Comparison of ENCODE assay signal across 25 cellular contexts in the genomic region with DNA sequence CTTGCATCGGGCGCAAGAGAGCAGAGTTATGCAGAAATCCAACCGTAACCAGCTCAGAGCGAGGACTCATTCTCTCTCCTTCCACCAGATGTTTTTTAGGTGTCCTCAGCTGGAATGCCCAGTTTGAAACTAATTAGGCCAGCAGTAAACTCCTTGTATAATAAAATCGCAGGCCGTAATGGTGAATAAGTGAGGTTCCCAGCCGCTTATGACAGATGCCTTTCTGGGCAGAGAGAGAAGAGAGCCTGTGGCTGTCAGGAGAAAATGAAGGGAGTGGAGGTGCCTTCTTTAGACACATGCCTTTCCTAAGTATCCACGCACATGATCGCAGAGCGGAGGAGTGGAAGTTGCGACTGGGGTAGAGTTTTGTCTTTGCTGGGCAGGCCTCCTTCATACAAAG. TPM values are rescaled to one million over a fixed set of nuclear protein-coding genes. Genes with fewer than 3 reads are reported as not detected.
DNase-seq lines count a peak whose midpoint lies in the region; ATAC-seq, FAIRE-seq and TF ChIP-seq lines count a peak whose summit lies in the region.
"Had no signal": no experiment of that assay in that cellular context is flagged by ENCODE, and none has a peak within 500 bp of the region (broad histone marks: within the 10 kb centered on the region; RNA-seq: fewer than 3 reads in every experiment).

No MANE protein-coding gene starts in this region.

- no peak overlapping the region for H2AFZ ChIP-seq in K562 (ENCODE audit: low read depth, low read length)
- H2AFZ ChIP-seq: GM23248 had no signal

- H3K27ac Mint-ChIP-seq in mesothelial cell of epicardium, result no peak overlapping the region
- H3K27ac Mint-ChIP-seq: activated naive CD4-positive, alpha-beta T cell treated with anti-CD3 and anti-CD28 coated beads, Interleukin-2, amount 10 ng/mL, durations not matched to agents 7 days and 5 days; activated T-cell treated with anti-CD3 and anti-CD28 coated beads, Interleukin-2, amount 50 U/mL, for 72 hours had no signal

- 2% methylated on average over 11 of the region's 11 CpGs for WGBS in K562 (ENCODE audit: insufficient coverage, low coverage, missing lambda C conversion rate)
- 85 to 87% methylated on average over 11 of the region's 11 CpGs for whole genome bisulfite sequencing in thyroid gland, 2 donors

- no peak for TF ChIP-seq RAD21 in K562 (CRISPR knock-in tag; conservative IDR thresholded peaks at IDR 0.05 in 1 of 2, IDR thresholded peaks at IDR 0.05 in 1 of 2)

- no peaks in the 10 kb centered on the region for H3K79me2 ChIP-seq in K562 (ENCODE audit: control insufficient read depth, insufficient read depth, low read length)

- H3K9me1 ChIP-seq in K562 (ENCODE audit: control insufficient read depth, insufficient read depth, low read length), result no peaks in the 10 kb centered on the region

- DNase-seq in NCI-H82 treated with DMSO at 0.1 percent for 48 hours (lab: John Stamatoyannopoulos, UW; ENCODE audit: unreplicated experiment), result peak; percentile 46
- DNase-seq in NCI-H82 (lab: John Stamatoyannopoulos, UW), result no peak
- no peak for DNase-seq in K562 (ENCODE audit: extremely low read depth in 1 of 4, low spot score in 3 of 4)
- DNase-seq in mesothelial cell of epicardium (ENCODE audit: low spot score in 2 of 2, unreplicated experiment in 2 of 2), result no peak
- DNase-seq in thyroid gland, result peak in 1 of 2 donors; percentile 21
- DNase-seq in iPS-NIHi11 (ENCODE audit: low spot score), result no peak
- DNase-seq: activated naive CD4-positive, alpha-beta T cell treated with anti-CD3 and anti-CD28 coated beads, Interleukin-2, amount 10 ng/mL, durations not matched to agents 7 days and 5 days; activated T-cell treated with anti-CD3 and anti-CD28 coated beads, Interleukin-2, amount 50 U/mL, for 72 hours; central memory CD4-positive, alpha-beta T cell; GM23248; midbrain; NCI-H146; NCI-H446; stimulated activated CD4-positive, alpha-beta T cell treated with anti-CD3 and anti-CD28 coated beads, Interleukin-12 subunit alpha, Interleukin-12 subunit beta, amount 100 ng/mL, for 4 hours; uterus had no signal

- H4K20me1 ChIP-seq in K562 (replicated peaks; ENCODE audit: control insufficient read depth, insufficient read depth, low read length), result no peaks in the 10 kb centered on the region
- H4K20me1 ChIP-seq: BLaER1 treated with 17β-estradiol and CSF1 and Interleukin-3, amounts not matched to agents 10 nM and 100 nM had no signal

- no peak overlapping the region for H3K4me3 ChIP-seq in K562
- H3K4me3 ChIP-seq in thyroid gland (replicated peaks in 1 of 3), result no peak overlapping the region
- H3K4me3 ChIP-seq: A549; BLaER1 treated with 17β-estradiol and CSF1 and Interleukin-3, amounts not matched to agents 10 nM and 100 nM; GM23248; uterus had no signal

- H3K27ac ChIP-seq in K562 (ENCODE audit: extremely low read depth, low read depth, low read length) (no peak overlapping the region), thyroid gland (peak overlapping the region; percentile 16 to 80 (median 67))
- H3K27ac ChIP-seq: A549, GM23248, uterus had no signal

- POLR2A ChIA-PET in K562 (lab: Yijun Ruan, JAX), result no interaction called here

- H3K27me3 ChIP-seq in K562 (ENCODE audit: control insufficient read depth in 2 of 2, insufficient read depth in 2 of 2, low read length in 2 of 2), result peaks cover 49 to 60% of the 10 kb centered on the region in 2 experiments
- no peaks in the 10 kb centered on the region for H3K27me3 ChIP-seq in thyroid gland

- in situ Hi-C loops in K562 (cut with MboI), result no loop called here

- no peaks in the 10 kb centered on the region for H3K36me3 ChIP-seq in K562 (ENCODE audit: control insufficient read depth, insufficient read depth, low read length)
- H3K36me3 ChIP-seq in thyroid gland, result no peaks in the 10 kb centered on the region
- H3K36me3 ChIP-seq: BLaER1 treated with 17β-estradiol and CSF1 and Interleukin-3, amounts not matched to agents 10 nM and 100 nM; esophagus muscularis mucosa; uterus had no signal

- no peaks in the 10 kb centered on the region for H3K4me1 ChIP-seq in K562 (replicated peaks in 1 of 2; ENCODE audit: control insufficient read depth in 2 of 2, insufficient read depth in 2 of 2, low read length in 2 of 2)
- peaks cover 19 to 35% of the 10 kb centered on the region in 2 donors for H3K4me1 ChIP-seq in thyroid gland
- H3K4me1 ChIP-seq: uterus had no signal

- intact Hi-C loops in K562 (cut with micrococcal nuclease) (no loop called here), thyroid gland (cut with DNase I) (no loop called here)

- no peak overlapping the region for H3K4me2 ChIP-seq in K562 (ENCODE audit: insufficient read depth, low read length)
- H3K4me2 ChIP-seq: A549 had no signal

- no peaks in the 10 kb centered on the region for H3K9me3 ChIP-seq in K562 (replicated peaks; ENCODE audit: control insufficient read depth, insufficient read depth, low read depth, low read length)
- H3K9me3 ChIP-seq in thyroid gland, result no peaks in the 10 kb centered on the region
- H3K9me3 ChIP-seq: A549, esophagus muscularis mucosa, uterus had no signal

- CTCF ChIA-PET in K562 (lab: Yijun Ruan, JAX; ENCODE audit: low intra/inter-chr PET ratio), result no interaction called here

- peaks cover 52% of the 10 kb centered on the region for H3K4me1 Mint-ChIP-seq in mesothelial cell of epicardium

- TF ChIP-seq POLR2A in K562 (conservative IDR thresholded peaks at IDR 0.05) (no peak), thyroid gland (IDR thresholded peaks at IDR 0.05) (no peak)

- TF ChIP-seq CTCF in K562 (IDR thresholded peaks at IDR 0.05 in 2 of 3, conservative IDR thresholded peaks at IDR 0.05 in 1 of 3; ENCODE audit: insufficient read depth in 2 of 3, low read depth in 1 of 3, low read length in 3 of 3) (no peak), mesothelial cell of epicardium (IDR thresholded peaks at IDR 0.05; ENCODE audit: unreplicated experiment) (no peak), thyroid gland (IDR thresholded peaks at IDR 0.05) (no peak)

- BruUV-seq in K562 (replicated peaks; lab: Mats Ljungman, UMichigan), result no TSS peak

- FAIRE-seq in K562 (lab: Jason Lieb, UNC), result no peak
- FAIRE-seq: A549, D721Med had no signal

- H3K4me3 Mint-ChIP-seq in mesothelial cell of epicardium, result peak overlapping the region; percentile 3
- H3K4me3 Mint-ChIP-seq: activated naive CD4-positive, alpha-beta T cell treated with anti-CD3 and anti-CD28 coated beads, Interleukin-2, amount 10 ng/mL, durations not matched to agents 7 days and 5 days; activated T-cell treated with anti-CD3 and anti-CD28 coated beads, Interleukin-2, amount 50 U/mL, for 72 hours; neural crest cell had no signal

- no peaks in the 10 kb centered on the region for H3K9me3 Mint-ChIP-seq in mesothelial cell of epicardium
- H3K9me3 Mint-ChIP-seq: activated naive CD4-positive, alpha-beta T cell treated with anti-CD3 and anti-CD28 coated beads, Interleukin-2, amount 10 ng/mL, durations not matched to agents 7 days and 5 days; activated T-cell treated with anti-CD3 and anti-CD28 coated beads, Interleukin-2, amount 50 U/mL, for 72 hours; neural crest cell had no signal

- no peak overlapping the region for H3K9ac ChIP-seq in K562 (ENCODE audit: insufficient read depth in 1 of 2, low read depth in 2 of 2, low read length in 2 of 2)
- H3K9ac ChIP-seq: GM23248 had no signal

- ATAC-seq in K562 (no peak), GM21786 (IDR thresholded peaks at IDR 0.05; ENCODE audit: unreplicated experiment) (no peak), GM18511 (IDR thresholded peaks at IDR 0.05; ENCODE audit: unreplicated experiment) (no peak)
- ATAC-seq: A549; activated T-cell treated with anti-CD3 and anti-CD28 coated beads, Interleukin-2, amount 50 U/mL, for 72 hours had no signal

- no peak for TF ChIP-seq EP300 in K562 (IDR thresholded peaks at IDR 0.05; ENCODE audit: low read length)

- H3K36me3 Mint-ChIP-seq in mesothelial cell of epicardium, result no peaks in the 10 kb centered on the region
- H3K36me3 Mint-ChIP-seq: activated naive CD4-positive, alpha-beta T cell treated with anti-CD3 and anti-CD28 coated beads, Interleukin-2, amount 10 ng/mL, durations not matched to agents 7 days and 5 days had no signal

- peaks cover 36% of the 10 kb centered on the region for H3K27me3 Mint-ChIP-seq in mesothelial cell of epicardium (ENCODE audit: low read depth)

TF ChIP-seq in K562, 482 proteins besides CTCF, POLR2A, EP300 and RAD21:
- peak; percentile 65 for TF ChIP-seq CBX2 (IDR thresholded peaks at IDR 0.05; ENCODE audit: insufficient read depth, low read length, poor library complexity, severe bottlenecking)
- TF ChIP-seq RCOR1 (IDR thresholded peaks at IDR 0.05; ENCODE audit: borderline replicate concordance in 1 of 2, low read depth in 2 of 2, low read length in 2 of 2), result no peak
- no peak for TF ChIP-seq NONO (IDR thresholded peaks at IDR 0.05; ENCODE audit: low read depth in 2 of 2, low read length in 1 of 2)
- TF ChIP-seq, protein P1, sequence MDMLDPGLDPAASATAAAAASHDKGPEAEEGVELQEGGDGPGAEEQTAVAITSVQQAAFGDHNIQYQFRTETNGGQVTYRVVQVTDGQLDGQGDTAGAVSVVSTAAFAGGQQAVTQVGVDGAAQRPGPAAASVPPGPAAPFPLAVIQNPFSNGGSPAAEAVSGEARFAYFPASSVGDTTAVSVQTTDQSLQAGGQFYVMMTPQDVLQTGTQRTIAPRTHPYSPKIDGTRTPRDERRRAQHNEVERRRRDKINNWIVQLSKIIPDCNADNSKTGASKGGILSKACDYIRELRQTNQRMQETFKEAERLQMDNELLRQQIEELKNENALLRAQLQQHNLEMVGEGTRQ (CRISPR knock-in tag; IDR thresholded peaks at IDR 0.05), result no peak
- TF ChIP-seq HLTF (IDR thresholded peaks at IDR 0.05), result no peak

RNA-seq across cellular contexts. Expression of a gene that starts 2.8 kb away (rescaled TPM):
- total RNA-seq in K562 (2011; cell fraction: chromatin; rRNA removed; ENCODE audit: low replicate concordance), result not detected in 2 replicates
- total RNA-seq in K562 (2011; cell fraction: nucleolus; rRNA removed), result not detected in 2 replicates
- not detected in 2 replicates for total RNA-seq in K562 (2011; cell fraction: nucleoplasm; rRNA removed)
- total RNA-seq in K562 (2014; rRNA removed) (not detected in 2 replicates), K562 (2014; rRNA removed; fragmentation: Illumina TruSeq; extraction: Trizol) (not detected in 2 replicates), K562 (2015; rRNA removed; fragmentation: Illumina TruSeq; extraction: Trizol) (not detected in 2 replicates), K562 (2021) (not detected in 2 replicates), mesothelial cell of epicardium (9.0 to 10.2 TPM (median 9.3 TPM) in 3 replicates), thyroid gland (10 to 100 TPM in 3 of 4 donors, 1 to 10 TPM in 1; 9.9 to 20.1 (median 13.8) TPM)
- polyA plus RNA-seq in K562 (2011; rRNA removed) (not detected in 2 replicates), K562 (2014; fragmentation: Illumina TruSeq; extraction: Trizol) (not detected in 2 replicates), K562 (2014; fragmentation: Nextera tagmentation; extraction: Ambion mirVana) (under 1 TPM in 1 of 2 experiments, not detected in 1; 0.03 TPM), K562 (2014; rRNA removed) (not detected in 2 replicates)
- polyA plus RNA-seq in K562 (2011; cell fraction: cytosol; rRNA removed), result not detected in 2 replicates
- not detected in 2 replicates for polyA plus RNA-seq in K562 (2011; cell fraction: nucleus; rRNA removed)
- polyA plus RNA-seq in K562 (2012), result 0.06 TPM in 1 of 2 replicates, not detected in the other
- not detected in 2 replicates for polyA minus RNA-seq in K562 (2011; rRNA and poly(A)+ RNA removed)
- polyA minus RNA-seq in K562 (2011; cell fraction: cytosol; rRNA and poly(A)+ RNA removed), result not detected in 2 replicates
- not detected in 2 replicates for polyA minus RNA-seq in K562 (2011; cell fraction: nucleus; rRNA and poly(A)+ RNA removed)
- total RNA-seq: activated CD8-positive, alpha-beta memory T cell treated with anti-CD3 and anti-CD28 coated beads for 36 hours; GM23248; MCF 10A; renal cortical epithelial cell had no signal
